Comparison of ENCODE assay signal across 21 cellular contexts in the genomic region with DNA sequence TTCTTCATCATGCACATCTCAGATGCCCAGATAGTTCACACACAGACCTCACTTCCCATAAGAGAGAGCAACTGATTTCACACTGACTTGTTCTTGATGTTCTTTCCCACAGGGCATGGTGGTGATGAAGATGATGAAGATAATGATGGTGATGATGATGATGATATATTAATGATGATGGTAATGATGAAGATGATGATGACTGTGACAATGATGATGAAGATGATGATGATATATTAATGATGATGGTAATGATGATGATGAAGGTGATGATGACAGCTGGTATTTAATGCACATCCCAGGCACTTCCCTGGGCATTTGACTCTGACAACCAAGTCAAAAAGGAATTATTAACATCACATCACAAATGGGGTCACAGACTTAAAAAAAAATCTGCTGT.
DNase-seq lines count a peak whose midpoint lies in the region; ATAC-seq lines count a peak whose summit lies in the region.
"Had no signal": no experiment of that assay in that cellular context is flagged by ENCODE, and none has a peak within 500 bp of the region (broad histone marks: within the 10 kb centered on the region; RNA-seq: fewer than 3 reads in every experiment).

No MANE protein-coding gene starts in this region.

- H3K36me3 Mint-ChIP-seq in activated naive CD4-positive, alpha-beta T cell treated with anti-CD3 and anti-CD28 coated beads, Interleukin-2, amount 50 U/mL, for 24 hours = peaks cover 3% of the 10 kb centered on the region
- H3K36me3 Mint-ChIP-seq in activated naive CD4-positive, alpha-beta T cell treated with anti-CD3 and anti-CD28 coated beads for 36 hours (ENCODE audit: low read depth) = peaks cover 4% of the 10 kb centered on the region
- H3K36me3 Mint-ChIP-seq in stimulated activated naive CD8-positive, alpha-beta T cell treated with anti-CD3 and anti-CD28 coated beads, Interleukin-15, Interleukin-2, amounts not matched to agents 100 ng/mL and 50 ng/mL, for 24 hours (ENCODE audit: low read depth) = peaks cover 9% of the 10 kb centered on the region
- H3K36me3 Mint-ChIP-seq: CD14-positive monocyte had no signal

- CTCF ChIA-PET in activated naive CD4-positive, alpha-beta T cell treated with anti-CD3 and anti-CD28 coated beads for 36 hours (lab: Charles Lee) = no interaction called here

- H3K9me3 Mint-ChIP-seq in activated naive CD4-positive, alpha-beta T cell treated with anti-CD3 and anti-CD28 coated beads, Interleukin-2, amount 50 U/mL, for 24 hours = peaks cover 5% of the 10 kb centered on the region
- peaks cover 4% of the 10 kb centered on the region for H3K9me3 Mint-ChIP-seq in activated naive CD4-positive, alpha-beta T cell treated with anti-CD3 and anti-CD28 coated beads for 36 hours
- H3K9me3 Mint-ChIP-seq in stimulated activated naive CD8-positive, alpha-beta T cell treated with anti-CD3 and anti-CD28 coated beads, Interleukin-15, Interleukin-2, amounts not matched to agents 100 ng/mL and 50 ng/mL, for 24 hours = peaks cover 17% of the 10 kb centered on the region

- intact Hi-C loops in activated naive CD4-positive, alpha-beta T cell treated with anti-CD3 and anti-CD28 coated beads for 36 hours (cut with micrococcal nuclease) = no loop called here

- no peak for DNase-seq in activated naive CD4-positive, alpha-beta T cell treated with anti-CD3 and anti-CD28 coated beads for 36 hours
- no peak for DNase-seq in stimulated activated naive CD8-positive, alpha-beta T cell treated with anti-CD3 and anti-CD28 coated beads, Interleukin-15, Interleukin-2, amounts not matched to agents 100 U/mL and 50 U/mL, for 24 hours
- DNase-seq in GOT3 (lab: John Stamatoyannopoulos, UW) = no peak
- DNase-seq: BE2C; C1 segment of cervical spinal cord; CD4-positive, alpha-beta memory T cell; CD4-positive, CD25-positive, alpha-beta regulatory T cell; CD8-positive, alpha-beta memory T cell; COR-L47; DMS 273 treated with DMSO at 0.1 percent for 48 hours; DMS153; DMS53; DMS79; DND-41; EL; GDM1 had no signal

- H3K27ac Mint-ChIP-seq in activated naive CD4-positive, alpha-beta T cell treated with anti-CD3 and anti-CD28 coated beads, Interleukin-2, amount 50 U/mL, for 24 hours = peak overlapping the region; percentile 2
- no peak overlapping the region for H3K27ac Mint-ChIP-seq in activated naive CD4-positive, alpha-beta T cell treated with anti-CD3 and anti-CD28 coated beads for 36 hours
- H3K27ac Mint-ChIP-seq in stimulated activated naive CD8-positive, alpha-beta T cell treated with anti-CD3 and anti-CD28 coated beads, Interleukin-15, Interleukin-2, amounts not matched to agents 100 ng/mL and 50 ng/mL, for 24 hours = peak overlapping the region; percentile 4
- H3K27ac Mint-ChIP-seq: CD14-positive monocyte; CD4-positive, CD25-positive, alpha-beta regulatory T cell; CD8-positive, alpha-beta memory T cell had no signal

- no peaks in the 10 kb centered on the region for H3K27me3 Mint-ChIP-seq in activated naive CD4-positive, alpha-beta T cell treated with anti-CD3 and anti-CD28 coated beads, Interleukin-2, amount 50 U/mL, for 24 hours
- no peaks in the 10 kb centered on the region for H3K27me3 Mint-ChIP-seq in activated naive CD4-positive, alpha-beta T cell treated with anti-CD3 and anti-CD28 coated beads for 36 hours (ENCODE audit: low read depth)
- H3K27me3 Mint-ChIP-seq in stimulated activated naive CD8-positive, alpha-beta T cell treated with anti-CD3 and anti-CD28 coated beads, Interleukin-15, Interleukin-2, amounts not matched to agents 100 ng/mL and 50 ng/mL, for 24 hours = peaks cover 17% of the 10 kb centered on the region
- H3K27me3 Mint-ChIP-seq: CD4-positive, alpha-beta memory T cell; CD4-positive, CD25-positive, alpha-beta regulatory T cell; CD8-positive, alpha-beta memory T cell had no signal

- no peak overlapping the region for H3K4me3 Mint-ChIP-seq in activated naive CD4-positive, alpha-beta T cell treated with anti-CD3 and anti-CD28 coated beads, Interleukin-2, amount 50 U/mL, for 24 hours
- no peak overlapping the region for H3K4me3 Mint-ChIP-seq in activated naive CD4-positive, alpha-beta T cell treated with anti-CD3 and anti-CD28 coated beads for 36 hours
- H3K4me3 Mint-ChIP-seq in stimulated activated naive CD8-positive, alpha-beta T cell treated with anti-CD3 and anti-CD28 coated beads, Interleukin-15, Interleukin-2, amounts not matched to agents 100 ng/mL and 50 ng/mL, for 24 hours = no peak overlapping the region
- H3K4me3 Mint-ChIP-seq: CD14-positive monocyte; CD4-positive, alpha-beta memory T cell; CD4-positive, CD25-positive, alpha-beta regulatory T cell; CD8-positive, alpha-beta memory T cell had no signal

- H3K4me1 Mint-ChIP-seq in activated naive CD4-positive, alpha-beta T cell treated with anti-CD3 and anti-CD28 coated beads, Interleukin-2, amount 50 U/mL, for 24 hours = peaks cover 10% of the 10 kb centered on the region
- H3K4me1 Mint-ChIP-seq in activated naive CD4-positive, alpha-beta T cell treated with anti-CD3 and anti-CD28 coated beads for 36 hours (ENCODE audit: low read depth) = peaks cover 7% of the 10 kb centered on the region
- H3K4me1 Mint-ChIP-seq in stimulated activated naive CD8-positive, alpha-beta T cell treated with anti-CD3 and anti-CD28 coated beads, Interleukin-15, Interleukin-2, amounts not matched to agents 100 ng/mL and 50 ng/mL, for 24 hours (ENCODE audit: low read depth) = peaks cover 17% of the 10 kb centered on the region

- ATAC-seq in stimulated activated naive CD8-positive, alpha-beta T cell treated with anti-CD3 and anti-CD28 coated beads, Interleukin-15, Interleukin-2, amounts not matched to agents 100 U/mL and 50 U/mL, for 24 hours = no peak
- ATAC-seq: A549, GM12878 had no signal
